Comparison of ENCODE assay signal across 11 cellular contexts in genomic region chr10:80485410-80486135, GRCh38. TPM values are rescaled to one million over a fixed set of nuclear protein-coding genes. Genes with fewer than 3 reads are reported as not detected.
DNase-seq lines count a peak whose midpoint lies in the region; ATAC-seq and TF ChIP-seq lines count a peak whose summit lies in the region.
"Had no signal": no experiment of that assay in that cellular context is flagged by ENCODE, and none has a peak within 500 bp of the region (broad histone marks: within the 10 kb centered on the region; RNA-seq: fewer than 3 reads in every experiment).

No MANE protein-coding gene starts in this region.

- H3K4me3 Mint-ChIP-seq in activated naive CD4-positive, alpha-beta T cell treated with anti-CD3 and anti-CD28 coated beads, Interleukin-2, amount 10 ng/mL, durations not matched to agents 7 days and 5 days = peak overlapping the region; percentile 64
- peak overlapping the region; percentile 54 for H3K4me3 Mint-ChIP-seq in activated naive CD8-positive, alpha-beta T cell treated with anti-CD3 and anti-CD28 coated beads for 36 hours
- no peak overlapping the region for H3K4me3 Mint-ChIP-seq in mesothelial cell of epicardium

- H3K27me3 ChIP-seq in upper lobe of left lung = no peaks in the 10 kb centered on the region
- H3K27me3 ChIP-seq: sigmoid colon had no signal

- H3K36me3 ChIP-seq in upper lobe of left lung = peaks cover 6 to 27% (median 16%) of the 10 kb centered on the region in 4 donors

- H3K9me3 ChIP-seq in upper lobe of left lung = no peaks in the 10 kb centered on the region
- H3K9me3 ChIP-seq: sigmoid colon had no signal

- peaks cover 73 to 98% (median 88%) of the 10 kb centered on the region in 4 donors for H3K4me1 ChIP-seq in upper lobe of left lung

- WGBS in upper lobe of left lung, 2 donors = 66 to 75% methylated on average over 14 of the region's 14 CpGs

- peaks cover 64% of the 10 kb centered on the region for H3K36me3 Mint-ChIP-seq in activated naive CD4-positive, alpha-beta T cell treated with anti-CD3 and anti-CD28 coated beads, Interleukin-2, amount 10 ng/mL, durations not matched to agents 7 days and 5 days
- H3K36me3 Mint-ChIP-seq in activated naive CD8-positive, alpha-beta T cell treated with anti-CD3 and anti-CD28 coated beads for 36 hours = peaks cover 52% of the 10 kb centered on the region
- peaks cover 14% of the 10 kb centered on the region for H3K36me3 Mint-ChIP-seq in mesothelial cell of epicardium

- no peaks in the 10 kb centered on the region for H3K9me3 Mint-ChIP-seq in activated naive CD4-positive, alpha-beta T cell treated with anti-CD3 and anti-CD28 coated beads, Interleukin-2, amount 10 ng/mL, durations not matched to agents 7 days and 5 days
- no peaks in the 10 kb centered on the region for H3K9me3 Mint-ChIP-seq in activated naive CD8-positive, alpha-beta T cell treated with anti-CD3 and anti-CD28 coated beads for 36 hours
- no peaks in the 10 kb centered on the region for H3K9me3 Mint-ChIP-seq in mesothelial cell of epicardium

- no peak for TF ChIP-seq EP300 in upper lobe of left lung (IDR thresholded peaks at IDR 0.05)

- H3K4me1 Mint-ChIP-seq in activated naive CD4-positive, alpha-beta T cell treated with anti-CD3 and anti-CD28 coated beads, Interleukin-2, amount 10 ng/mL, durations not matched to agents 7 days and 5 days = peaks cover 94% of the 10 kb centered on the region
- H3K4me1 Mint-ChIP-seq in activated naive CD8-positive, alpha-beta T cell treated with anti-CD3 and anti-CD28 coated beads for 36 hours = peaks cover 88% of the 10 kb centered on the region
- H3K4me1 Mint-ChIP-seq in mesothelial cell of epicardium = peaks cover 21% of the 10 kb centered on the region

- H3K4me3 ChIP-seq in upper lobe of left lung = no peak overlapping the region
- H3K4me3 ChIP-seq: sigmoid colon had no signal

- H3K27ac Mint-ChIP-seq in activated naive CD4-positive, alpha-beta T cell treated with anti-CD3 and anti-CD28 coated beads, Interleukin-2, amount 10 ng/mL, durations not matched to agents 7 days and 5 days = peak overlapping the region; percentile 95
- H3K27ac Mint-ChIP-seq in activated naive CD8-positive, alpha-beta T cell treated with anti-CD3 and anti-CD28 coated beads for 36 hours = peak overlapping the region; percentile 96
- H3K27ac Mint-ChIP-seq in mesothelial cell of epicardium = peak overlapping the region; percentile 40

- no peaks in the 10 kb centered on the region for H3K27me3 Mint-ChIP-seq in activated naive CD4-positive, alpha-beta T cell treated with anti-CD3 and anti-CD28 coated beads, Interleukin-2, amount 10 ng/mL, durations not matched to agents 7 days and 5 days
- H3K27me3 Mint-ChIP-seq in activated naive CD8-positive, alpha-beta T cell treated with anti-CD3 and anti-CD28 coated beads for 36 hours = no peaks in the 10 kb centered on the region
- H3K27me3 Mint-ChIP-seq in mesothelial cell of epicardium (ENCODE audit: low read depth) = no peaks in the 10 kb centered on the region

- DNase-seq in activated naive CD4-positive, alpha-beta T cell treated with anti-CD3 and anti-CD28 coated beads, Interleukin-2, amount 10 ng/mL, durations not matched to agents 7 days and 5 days = no peak
- DNase-seq in activated naive CD4-positive, alpha-beta T cell treated with Interleukin-2 at 50 U/mL for 16 hours = no peak
- no peak for DNase-seq in activated naive CD8-positive, alpha-beta T cell treated with anti-CD3 and anti-CD28 coated beads for 36 hours
- DNase-seq in mesothelial cell of epicardium (ENCODE audit: low spot score in 2 of 2, unreplicated experiment in 2 of 2) (no peak), upper lobe of left lung (no peak), GM10248 (ENCODE audit: extremely low spot score) (no peak), A172 (ENCODE audit: low spot score) (no peak)
- DNase-seq in stimulated activated CD4-positive, alpha-beta T cell treated with anti-CD3 and anti-CD28 coated beads, Interleukin-4, amount 100 ng/mL, for 4 hours = no peak
- DNase-seq: IMR-90, NCI-H2171, sigmoid colon had no signal

- CTCF ChIA-PET in activated naive CD4-positive, alpha-beta T cell treated with anti-CD3 and anti-CD28 coated beads, Interleukin-2, amount 10 ng/mL, durations not matched to agents 7 days and 5 days (lab: Charles Lee) = interaction anchor here (0.7 to 4.5 kb wide), 12 partner anchors 13 to 177 kb away, joined by 3 to 36 read pairs (median 4); no protein-coding TSS in a partner anchor
- CTCF ChIA-PET in GM10248 (lab: Yijun Ruan, JAX) = interaction anchor here (0.7 to 3.8 kb wide), 6 partner anchors 13 to 40 kb away, joined by 3 to 30 read pairs (median 3); no protein-coding TSS in a partner anchor

- TF ChIP-seq CTCF in mesothelial cell of epicardium (IDR thresholded peaks at IDR 0.05; ENCODE audit: unreplicated experiment) (no peak), upper lobe of left lung (IDR thresholded peaks at IDR 0.05) (no peak), GM10248 (IDR thresholded peaks at IDR 0.05; ENCODE audit: control extremely low read depth, extremely low read depth, low read depth, missing control alignments) (no peak)

- POLR2A ChIA-PET in GM10248 (lab: Yijun Ruan, JAX) = no interaction called here

- ATAC-seq in upper lobe of left lung (ENCODE audit: low FRiP score in 2 of 2) = peak; percentile 37 to 51

- peak overlapping the region; percentile 73 to 92 (median 82) for H3K27ac ChIP-seq in upper lobe of left lung

- no peak for TF ChIP-seq POLR2A in upper lobe of left lung (IDR thresholded peaks at IDR 0.05)

RNA-seq across cellular contexts. Expression of gene TSPAN14, which starts 31.5 kb away (rescaled TPM):
- total RNA-seq in activated naive CD8-positive, alpha-beta T cell treated with anti-CD3 and anti-CD28 coated beads for 36 hours = 10 to 100 TPM; 39.6 to 40.4 TPM
- 106 to 113 TPM (median 109 TPM) in 3 replicates for total RNA-seq in mesothelial cell of epicardium
- 100 to 1,000 TPM in 4 of 6 donors, 10 to 100 TPM in 2; 52.1 to 157 (median 111) TPM for total RNA-seq in upper lobe of left lung
- 35.0 and 38.4 TPM in 2 replicates for total RNA-seq in A172 (2014; rRNA removed; shearing (Covaris generic))

RNA-seq across cellular contexts. Expression of gene SH2D4B, which starts 52.1 kb away (rescaled TPM):
- total RNA-seq in activated naive CD8-positive, alpha-beta T cell treated with anti-CD3 and anti-CD28 coated beads for 36 hours = under 1 TPM; 0.08 to 0.18 TPM
- 0.27 to 0.29 TPM (median 0.27 TPM) in 3 replicates for total RNA-seq in mesothelial cell of epicardium
- total RNA-seq in upper lobe of left lung = 1 to 10 TPM in 1 of 6 donors, under 1 TPM in 4, not detected in 1; 0.15 to 1.0 (median 0.55) TPM
- total RNA-seq in A172 (2014; rRNA removed; shearing (Covaris generic)) = 0.07 and 0.53 TPM in 2 replicates
- total RNA-seq: IMR-90 had no signal

Comparison
In these comparisons a context has a peak if more than half of its experiments do, and no peak if none do; other contexts are left out.
1. H3K27ac Mint-ChIP-seq: peak in every context shown above with its lines; median percentile 96 in activated naive CD8-positive, alpha-beta T cell treated with anti-CD3 and anti-CD28 coated beads for 36 hours; 95 in activated naive CD4-positive, alpha-beta T cell treated with anti-CD3 and anti-CD28 coated beads, Interleukin-2, amount 10 ng/mL, durations not matched to agents 7 days and 5 days; 40 in mesothelial cell of epicardium.